18 cellular contexts compared by ENCODE assay signal in genomic region chr12:53862831-53863230, GRCh38.
DNase-seq lines count a peak whose midpoint lies in the region; ATAC-seq, FAIRE-seq and TF ChIP-seq lines count a peak whose summit lies in the region.
"Had no signal": no experiment of that assay in that cellular context is flagged by ENCODE, and none has a peak within 500 bp of the region (broad histone marks: within the 10 kb centered on the region; RNA-seq: fewer than 3 reads in every experiment).

No MANE protein-coding gene starts in this region.

- DNase-seq in AG08395 (ENCODE audit: low spot score), result peak; percentile 68
- DNase-seq in HFFc6, result peak; percentile 41
- DNase-seq in SW480 (ENCODE audit: low spot score), result peak; percentile 20
- DNase-seq in glomerular visceral epithelial cell (ENCODE audit: extremely low spot score), result peak; percentile 16
- no peak for DNase-seq in anterior cingulate cortex (lab: John Stamatoyannopoulos, UW)
- DNase-seq in small intestine, result no peak
- no peak for DNase-seq in stimulated activated naive CD8-positive, alpha-beta T cell treated with anti-CD3 and anti-CD28 coated beads, Interleukin-15, Interleukin-2, amounts not matched to agents 100 U/mL and 50 U/mL, for 24 hours
- DNase-seq: activated CD4-positive, CD25-positive, alpha-beta regulatory T cell; activated T-cell treated with anti-CD3 and anti-CD28 coated beads, Interleukin-2, amount 50 U/mL, for 72 hours; CD4-positive, alpha-beta T cell; cortex of kidney; left lung; SK-N-SH; T-helper 9 cell had no signal

- no peaks in the 10 kb centered on the region for H3K27me3 ChIP-seq in small intestine (ENCODE audit: control insufficient read depth in 2 of 2, insufficient read depth in 2 of 2, low read length in 2 of 2)

- H3K4me1 Mint-ChIP-seq in HFFc6 (ENCODE audit: low read depth), result peaks cover 15% of the 10 kb centered on the region

- FAIRE-seq in small intestine (lab: Jason Lieb, UNC), result no peak
- FAIRE-seq: HepG2 had no signal

- no peak overlapping the region for H3K4me3 Mint-ChIP-seq in HFFc6
- H3K4me3 Mint-ChIP-seq: activated T-cell treated with anti-CD3 and anti-CD28 coated beads, Interleukin-2, amount 50 U/mL, for 72 hours; brain; CD4-positive, alpha-beta T cell had no signal

- H3K9me3 Mint-ChIP-seq in HFFc6, result no peaks in the 10 kb centered on the region
- H3K9me3 Mint-ChIP-seq: activated naive CD4-positive, alpha-beta T cell treated with anti-CD3 and anti-CD28 coated beads, Interleukin-2, amount 50 U/mL, for 72 hours; activated T-cell treated with anti-CD3 and anti-CD28 coated beads, Interleukin-2, amount 50 U/mL, for 72 hours; brain; CD4-positive, alpha-beta T cell had no signal

- H3K27ac ChIP-seq in small intestine (ENCODE audit: low read depth in 1 of 2, low read length in 1 of 2), result no peak overlapping the region
- H3K27ac ChIP-seq: left lung had no signal

- no peak overlapping the region for H3K4me3 ChIP-seq in small intestine (ENCODE audit: low read depth in 1 of 2, low read length in 2 of 2)
- H3K4me3 ChIP-seq: left lung had no signal

- H3K27me3 Mint-ChIP-seq in HFFc6 (ENCODE audit: insufficient read depth), result peaks cover 3% of the 10 kb centered on the region; the same call in 1 of the 2 replicates

- H3K36me3 Mint-ChIP-seq in HFFc6 (ENCODE audit: low read depth), result no peaks in the 10 kb centered on the region
- H3K36me3 Mint-ChIP-seq: activated naive CD4-positive, alpha-beta T cell treated with anti-CD3 and anti-CD28 coated beads, Interleukin-2, amount 50 U/mL, for 72 hours; brain had no signal

- no peaks in the 10 kb centered on the region for H3K9me3 ChIP-seq in small intestine (ENCODE audit: control insufficient read depth, low read depth)
- H3K9me3 ChIP-seq: left lung, SK-N-SH had no signal

- no peak overlapping the region for H3K27ac Mint-ChIP-seq in HFFc6
- H3K27ac Mint-ChIP-seq: activated naive CD4-positive, alpha-beta T cell treated with anti-CD3 and anti-CD28 coated beads, Interleukin-2, amount 50 U/mL, for 72 hours; activated T-cell treated with anti-CD3 and anti-CD28 coated beads, Interleukin-2, amount 50 U/mL, for 72 hours; brain; CD4-positive, alpha-beta T cell had no signal

- no peaks in the 10 kb centered on the region for H3K36me3 ChIP-seq in small intestine (ENCODE audit: control insufficient read depth in 2 of 2, insufficient read depth in 2 of 2, low read length in 2 of 2)
- H3K36me3 ChIP-seq: left lung had no signal

- WGBS in small intestine, 3 donors, result 73 to 86% (median 79%) methylated on average over 2 of the region's 2 CpGs

- no peaks in the 10 kb centered on the region for H3K4me1 ChIP-seq in small intestine (ENCODE audit: control insufficient read depth in 2 of 2, insufficient read depth in 1 of 2, low read depth in 1 of 2, low read length in 1 of 2)
- H3K4me1 ChIP-seq: left lung had no signal

- TF ChIP-seq CTCF in HFFc6 (IDR thresholded peaks at IDR 0.05), result no peak

- no peak for ATAC-seq in GM21515 (IDR thresholded peaks at IDR 0.05; ENCODE audit: unreplicated experiment)
- no peak for ATAC-seq in stimulated activated naive CD8-positive, alpha-beta T cell treated with anti-CD3 and anti-CD28 coated beads, Interleukin-15, Interleukin-2, amounts not matched to agents 100 U/mL and 50 U/mL, for 24 hours
- ATAC-seq: activated naive CD4-positive, alpha-beta T cell treated with anti-CD3 and anti-CD28 coated beads, Interleukin-2, amount 50 U/mL, for 72 hours; activated T-cell treated with anti-CD3 and anti-CD28 coated beads, Interleukin-2, amount 50 U/mL, for 72 hours; HepG2; left lung had no signal

Comparison
In these comparisons a context has a peak if more than half of its experiments do, and no peak if none do; other contexts are left out.
1. DNase-seq: peak in AG08395 (single experiment), HFFc6 (single experiment), SW480 (single experiment) and glomerular visceral epithelial cell (single experiment); none in anterior cingulate cortex (0 of 58), small intestine (single experiment) and stimulated activated naive CD8-positive, alpha-beta T cell treated with anti-CD3 and anti-CD28 coated beads, Interleukin-15, Interleukin-2, amounts not matched to agents 100 U/mL and 50 U/mL, for 24 hours (single experiment).